23 cellular contexts compared by ENCODE assay signal in genomic region chr3:46907960-46908293, GRCh38. TPM values are rescaled to one million over a fixed set of nuclear protein-coding genes. Genes with fewer than 3 reads are reported as not detected.
"Had no signal": no experiment of that assay in that cellular context is flagged by ENCODE, and none has a peak within 500 bp of the region (broad histone marks: within the 10 kb centered on the region; RNA-seq: fewer than 3 reads in every experiment).

No MANE protein-coding gene starts in this region.

- H3K36me3 Mint-ChIP-seq: activated CD4-positive, alpha-beta memory T cell treated with anti-CD3 and anti-CD28 coated beads for 36 hours; activated naive CD8-positive, alpha-beta T cell; brain; T-cell had no signal

- DNase-seq: activated CD4-positive, alpha-beta memory T cell treated with anti-CD3 and anti-CD28 coated beads for 36 hours; activated CD4-positive, alpha-beta T cell treated with anti-CD3 and anti-CD28 coated beads for 1 hour; activated CD4-positive, alpha-beta T cell treated with anti-CD3 and anti-CD28 coated beads, Interleukin-2, amount 10 ng/mL, durations not matched to agents 24 days and 14 days; activated CD8-positive, alpha-beta memory T cell treated with anti-CD3 and anti-CD28 coated beads for 24 hours; activated effector memory CD4-positive, alpha-beta T cell treated with anti-CD3 and anti-CD28 coated beads, Interleukin-2, amount 50 U/mL, for 16 hours; activated naive CD4-positive, alpha-beta T cell treated with Interleukin-2 at 50 U/mL for 16 hours; activated T-cell treated with anti-CD3 and anti-CD28 coated beads, Interleukin-2, amount 50 U/mL, for 4 hours; amygdala; NCI-H1105; NCI-H1436; NCI-H1694 treated with DMSO at 0.1 percent for 48 hours; NCI-H2081 treated with DMSO at 0.1 percent for 48 hours; NCI-H524; PC-9; SIG-M5; T-cell; T-helper 2 cell; T1000 had no signal

- H3K27ac Mint-ChIP-seq: activated B cell treated with CpG ODN at 0.5 μM for 24 hours; activated CD4-positive, alpha-beta memory T cell treated with anti-CD3 and anti-CD28 coated beads for 36 hours; activated CD4-positive, alpha-beta T cell treated with anti-CD3 and anti-CD28 coated beads, Interleukin-2, amount 10 ng/mL, durations not matched to agents 24 days and 14 days; activated naive CD8-positive, alpha-beta T cell; brain; T-cell had no signal

- H3K4me2 ChIP-seq: PC-9 had no signal

- H3K9me3 Mint-ChIP-seq: activated B cell treated with CpG ODN at 0.5 μM for 24 hours; activated CD4-positive, alpha-beta memory T cell treated with anti-CD3 and anti-CD28 coated beads for 36 hours; activated CD4-positive, alpha-beta T cell treated with anti-CD3 and anti-CD28 coated beads, Interleukin-2, amount 10 ng/mL, durations not matched to agents 24 days and 14 days; activated T-cell treated with anti-CD3 and anti-CD28 coated beads, Interleukin-2, amount 50 U/mL, for 4 hours; brain; T-cell had no signal

- H3K27me3 ChIP-seq: cardiac muscle cell had no signal

- ATAC-seq: activated T-cell treated with anti-CD3 and anti-CD28 coated beads, Interleukin-2, amount 50 U/mL, for 4 hours; T-cell had no signal

- H3K27me3 Mint-ChIP-seq: activated B cell treated with CpG ODN at 0.5 μM for 24 hours; activated CD4-positive, alpha-beta memory T cell treated with anti-CD3 and anti-CD28 coated beads for 36 hours; activated CD4-positive, alpha-beta T cell treated with anti-CD3 and anti-CD28 coated beads, Interleukin-2, amount 10 ng/mL, durations not matched to agents 24 days and 14 days; activated naive CD8-positive, alpha-beta T cell; brain; T-cell had no signal

- H3K36me3 ChIP-seq: cardiac muscle cell had no signal

- H3K4me3 Mint-ChIP-seq: activated B cell treated with CpG ODN at 0.5 μM for 24 hours; activated CD4-positive, alpha-beta memory T cell treated with anti-CD3 and anti-CD28 coated beads for 36 hours; activated CD4-positive, alpha-beta T cell treated with anti-CD3 and anti-CD28 coated beads, Interleukin-2, amount 10 ng/mL, durations not matched to agents 24 days and 14 days; activated naive CD8-positive, alpha-beta T cell; activated T-cell treated with anti-CD3 and anti-CD28 coated beads, Interleukin-2, amount 50 U/mL, for 4 hours; brain; T-cell had no signal

- H3K4me3 ChIP-seq: cardiac muscle cell, PC-9, SK-N-MC had no signal

- H3K27ac ChIP-seq: cardiac muscle cell, PC-9, SK-N-MC had no signal

- H2AFZ ChIP-seq: PC-9 had no signal

RNA-seq across cellular contexts. Expression of gene PTH1R, which starts 30.4 kb away (rescaled TPM):
- total RNA-seq: activated B cell treated with CpG ODN at 0.5 μM for 24 hours; activated CD4-positive, alpha-beta memory T cell treated with anti-CD3 and anti-CD28 coated beads for 36 hours; activated CD4-positive, alpha-beta T cell treated with anti-CD3 and anti-CD28 coated beads, Interleukin-2, amount 10 ng/mL, durations not matched to agents 24 days and 14 days; activated T-cell treated with anti-CD3 and anti-CD28 coated beads, Interleukin-2, amount 50 U/mL, for 4 hours; PC-9 had no signal

RNA-seq across cellular contexts. Expression of gene MYL3, which starts 44.7 kb away (rescaled TPM):
- total RNA-seq: activated B cell treated with CpG ODN at 0.5 μM for 24 hours; activated CD4-positive, alpha-beta memory T cell treated with anti-CD3 and anti-CD28 coated beads for 36 hours; activated CD4-positive, alpha-beta T cell treated with anti-CD3 and anti-CD28 coated beads, Interleukin-2, amount 10 ng/mL, durations not matched to agents 24 days and 14 days; activated T-cell treated with anti-CD3 and anti-CD28 coated beads, Interleukin-2, amount 50 U/mL, for 4 hours; PC-9; T-cell had no signal
